ENCODE assay signal across 6 cellular contexts in genomic region chr5:137876101-137876500, GRCh38. TPM values are rescaled to one million over a fixed set of nuclear protein-coding genes. Genes with fewer than 3 reads are reported as not detected.
"Had no signal": no experiment of that assay in that cellular context is flagged by ENCODE, and none has a peak within 500 bp of the region (broad histone marks: within the 10 kb centered on the region; RNA-seq: fewer than 3 reads in every experiment).

No MANE protein-coding gene starts in this region.

- H3K27ac ChIP-seq: HL-60 had no signal

- ATAC-seq: HepG2, K562 had no signal

- DNase-seq: IMR-90 had no signal

- H3K4me3 ChIP-seq: K562 had no signal

RNA-seq across cellular contexts. Expression of gene MYOT, which starts 8.4 kb away (rescaled TPM):
- total RNA-seq: HepG2, HT-29, HT1080, IMR-90, K562 had no signal
- polyA plus RNA-seq: HepG2, IMR-90 had no signal

RNA-seq across cellular contexts. Expression of gene PKD2L2, which starts 13.2 kb away (rescaled TPM):
- total RNA-seq: HepG2, HT-29, HT1080, IMR-90 had no signal
- polyA plus RNA-seq: HepG2, IMR-90 had no signal
